In the genomic region with DNA sequence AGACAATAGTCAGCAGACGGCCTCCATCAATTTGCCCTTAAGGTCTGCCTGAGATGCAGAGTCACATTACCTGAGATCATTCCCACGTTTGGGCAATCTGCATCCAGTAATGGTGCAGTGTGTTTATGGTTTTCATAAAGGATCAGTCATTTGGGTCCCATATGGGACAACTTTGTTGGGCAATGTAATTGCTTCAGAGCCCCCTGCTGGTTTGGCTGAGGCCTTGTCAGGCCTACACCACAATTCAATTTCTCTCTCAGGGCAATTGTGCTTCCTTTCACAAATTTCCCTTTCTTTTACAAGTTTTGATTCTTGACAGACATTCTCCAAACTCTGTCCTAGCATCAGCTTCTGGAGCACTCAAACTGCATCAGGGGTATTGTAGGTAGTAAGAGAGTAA, we compare ENCODE assay signal across 19 cellular contexts.
DNase-seq lines count a peak whose midpoint lies in the region; ATAC-seq and TF ChIP-seq lines count a peak whose summit lies in the region.
"Had no signal": no experiment of that assay in that cellular context is flagged by ENCODE, and none has a peak within 500 bp of the region (broad histone marks: within the 10 kb centered on the region; RNA-seq: fewer than 3 reads in every experiment).

No MANE protein-coding gene starts in this region.

- no peaks in the 10 kb centered on the region for H3K36me3 Mint-ChIP-seq in stimulated activated effector memory CD8-positive, alpha-beta T cell treated with anti-CD3 and anti-CD28 coated beads, Interleukin-12 subunit alpha, Interleukin-12 subunit beta, amount 100 ng/mL, for 72 hours
- H3K36me3 Mint-ChIP-seq: IgD-negative memory B cell had no signal

- no TSS peak for BruUV-seq in Panc1 (replicated peaks; lab: Mats Ljungman, UMichigan)

- no peak overlapping the region for H3K4me3 ChIP-seq in Panc1 (ENCODE audit: low read depth in 2 of 2, low read length in 2 of 2)
- no peak overlapping the region for H3K4me3 ChIP-seq in fibroblast of villous mesenchyme (ENCODE audit: low read depth, low read length)
- H3K4me3 ChIP-seq: breast epithelium, mucosa of descending colon, psoas muscle had no signal

- TF ChIP-seq CTCF in Panc1 (IDR thresholded peaks at IDR 0.05) = 0 out of 2 replicates have a peak, but pooled peaks have one; percentile 13
- peak; percentile 42 for TF ChIP-seq CTCF in fibroblast of villous mesenchyme (IDR thresholded peaks at IDR 0.05; ENCODE audit: insufficient read depth, low read depth, low read length)

- no peaks in the 10 kb centered on the region for H3K27me3 ChIP-seq in Panc1 (ENCODE audit: control insufficient read depth, insufficient read depth, low read length)
- H3K27me3 ChIP-seq: breast epithelium had no signal

- H3K9me3 ChIP-seq in Panc1 (ENCODE audit: control insufficient read depth, insufficient read depth, low read depth, low read length) = no peaks in the 10 kb centered on the region

- intact Hi-C loops in Panc1 (cut with micrococcal nuclease; ENCODE audit: unreplicated experiment) = no loop called here
- intact Hi-C loops in sciatic nerve (cut with DNase I) = no loop called here

- H3K4me1 Mint-ChIP-seq in stimulated activated effector memory CD8-positive, alpha-beta T cell treated with anti-CD3 and anti-CD28 coated beads, Interleukin-12 subunit alpha, Interleukin-12 subunit beta, amount 100 ng/mL, for 72 hours = no peaks in the 10 kb centered on the region
- H3K4me1 Mint-ChIP-seq: IgD-negative memory B cell had no signal

- no peaks in the 10 kb centered on the region for H3K36me3 ChIP-seq in Panc1 (ENCODE audit: control insufficient read depth, insufficient read depth, low read length)
- H3K36me3 ChIP-seq: breast epithelium had no signal

- H3K27ac Mint-ChIP-seq in stimulated activated effector memory CD8-positive, alpha-beta T cell treated with anti-CD3 and anti-CD28 coated beads, Interleukin-12 subunit alpha, Interleukin-12 subunit beta, amount 100 ng/mL, for 72 hours = no peak overlapping the region
- H3K27ac Mint-ChIP-seq: IgD-negative memory B cell; T-helper 1 cell treated with Interleukin-12 subunit alpha and Interleukin-12 subunit beta and Interleukin-4 antibody, amounts not matched to agents 30 μg/mL and 1 μg/mL, for 36 hours had no signal

- peak; percentile 45 for ATAC-seq in GM18868 (IDR thresholded peaks at IDR 0.05; ENCODE audit: unreplicated experiment)
- ATAC-seq in Panc1 = no peak
- no peak for ATAC-seq in HG03460 (IDR thresholded peaks at IDR 0.05; ENCODE audit: unreplicated experiment)
- no peak for ATAC-seq in stimulated activated effector memory CD8-positive, alpha-beta T cell treated with anti-CD3 and anti-CD28 coated beads, Interleukin-12 subunit alpha, Interleukin-12 subunit beta, amount 100 ng/mL, for 72 hours
- ATAC-seq in HG03354 (IDR thresholded peaks at IDR 0.05; ENCODE audit: poor library complexity, severe bottlenecking, unreplicated experiment) = no peak
- ATAC-seq in sciatic nerve = no peak
- ATAC-seq: mucosa of descending colon; psoas muscle; stimulated activated naive CD8-positive, alpha-beta T cell treated with anti-CD3 and anti-CD28 coated beads, Interleukin-15, Interleukin-2, amounts not matched to agents 100 U/mL and 50 U/mL, for 24 hours had no signal

- no peak overlapping the region for H3K27ac ChIP-seq in Panc1 (ENCODE audit: low read length)
- H3K27ac ChIP-seq: breast epithelium, psoas muscle had no signal

- POLR2A ChIA-PET in Panc1 (lab: Charles Lee) = no interaction called here

- H3K9me3 Mint-ChIP-seq in stimulated activated effector memory CD8-positive, alpha-beta T cell treated with anti-CD3 and anti-CD28 coated beads, Interleukin-12 subunit alpha, Interleukin-12 subunit beta, amount 100 ng/mL, for 72 hours = peaks cover 9% of the 10 kb centered on the region

- CTCF ChIA-PET in Panc1 (lab: Charles Lee) = no interaction called here

- DNase-seq in ACHN (peak; percentile 7), Panc1 (ENCODE audit: low read depth, low spot score) (no peak), fibroblast of villous mesenchyme (ENCODE audit: low read depth) (no peak), sciatic nerve (ENCODE audit: low spot score) (no peak)
- no peak for DNase-seq in stimulated activated effector memory CD8-positive, alpha-beta T cell treated with anti-CD3 and anti-CD28 coated beads, Interleukin-12 subunit alpha, Interleukin-12 subunit beta, amount 100 ng/mL, for 72 hours (ENCODE audit: low spot score in 2 of 2)
- DNase-seq: activated CD4-positive, alpha-beta T cell treated with anti-CD3 and anti-CD28 coated beads, Interleukin-2, amount 50 U/mL, for 4 hours; activated gamma-delta T cell treated with Interleukin-2 at 50 U/mL for 16 hours; AML-193; mucosa of descending colon; NCI-H2081; psoas muscle; stimulated activated CD4-positive, alpha-beta T cell treated with anti-CD3 and anti-CD28 coated beads, Interleukin-4, amount 100 ng/mL, for 24 hours; stimulated activated naive CD8-positive, alpha-beta T cell treated with anti-CD3 and anti-CD28 coated beads, Interleukin-15, Interleukin-2, amounts not matched to agents 100 U/mL and 50 U/mL, for 24 hours had no signal

- in situ Hi-C loops in ACHN (cut with HindIII; ENCODE audit: low pct_ligation_motif_present, low pct_unique_long_range_greater_than_20kb, low sequenced_read_pairs) (no loop called here), Panc1 (cut with HindIII; ENCODE audit: low pct_unique_long_range_greater_than_20kb, low sequenced_read_pairs) (no loop called here)

- H3K4me3 Mint-ChIP-seq in stimulated activated effector memory CD8-positive, alpha-beta T cell treated with anti-CD3 and anti-CD28 coated beads, Interleukin-12 subunit alpha, Interleukin-12 subunit beta, amount 100 ng/mL, for 72 hours = no peak overlapping the region
- H3K4me3 Mint-ChIP-seq: IgD-negative memory B cell; T-helper 1 cell treated with Interleukin-12 subunit alpha and Interleukin-12 subunit beta and Interleukin-4 antibody, amounts not matched to agents 30 μg/mL and 1 μg/mL, for 36 hours had no signal

- H3K4me1 ChIP-seq in Panc1 (ENCODE audit: control insufficient read depth, insufficient read depth, low read length) = no peaks in the 10 kb centered on the region
- H3K4me1 ChIP-seq: breast epithelium, psoas muscle had no signal
